Comparison of ENCODE assay signal across 8 cellular contexts in the genomic region with DNA sequence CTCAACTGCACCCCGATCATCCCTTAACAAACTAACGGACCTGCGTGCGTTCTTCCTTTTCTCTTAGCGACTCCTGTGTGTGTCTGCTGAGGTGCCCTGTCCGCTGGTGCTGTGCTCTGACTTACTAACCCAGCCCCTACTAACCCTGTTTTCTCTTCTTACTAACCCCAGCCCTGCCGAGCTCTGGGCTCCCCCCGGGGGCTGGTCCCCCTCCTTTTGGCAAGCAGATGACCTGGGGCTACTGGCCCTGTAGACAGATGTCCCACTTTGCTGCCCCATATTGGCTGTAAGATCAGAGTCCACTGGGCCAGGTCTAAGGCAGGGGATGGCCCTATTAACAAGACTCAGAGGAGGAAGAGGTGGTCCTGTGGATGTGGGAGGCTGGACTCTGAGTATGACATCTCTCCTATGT. TPM values are rescaled to one million over a fixed set of nuclear protein-coding genes. Genes with fewer than 3 reads are reported as not detected.
A peak's percentile ranks its signal among the peaks of the same experiment; 100 is the strongest.
DNase-seq lines count a peak whose midpoint lies in the region; ATAC-seq and TF ChIP-seq lines count a peak whose summit lies in the region.

No MANE protein-coding gene starts in this region.

- H3K36me3 Mint-ChIP-seq in CD4-positive, alpha-beta memory T cell, result peaks cover 16 to 21% of the 10 kb centered on the region in 2 donors
- peaks cover 45% of the 10 kb centered on the region for H3K36me3 Mint-ChIP-seq in GM23338 (ENCODE audit: low read depth)

- POLR2A ChIA-PET in CD4-positive, alpha-beta memory T cell (lab: Charles Lee; ENCODE audit: partially characterized antibody), result interaction anchor here (0.6 to 5.4 kb wide), 17 partner anchors 8 to 1247 kb away, joined by 3 to 95 read pairs (median 5); partner anchors contain the start of genes ASPHD2, HPS4, MIAT and PITPNB

- no peak for TF ChIP-seq CTCF in GM23338 (conservative IDR thresholded peaks at IDR 0.05; ENCODE audit: low read depth in 2 of 2)
- TF ChIP-seq CTCF in epithelial cell of proximal tubule (conservative IDR thresholded peaks at IDR 0.05; ENCODE audit: low read depth, low read length), result no peak
- TF ChIP-seq CTCF in psoas muscle (IDR thresholded peaks at IDR 0.05), result no peak

- peaks cover 0 to 2% (median 0%) of the 10 kb centered on the region in 8 donors for H3K9me3 Mint-ChIP-seq in CD4-positive, alpha-beta memory T cell
- H3K9me3 Mint-ChIP-seq in GM23338, result no peaks in the 10 kb centered on the region; the same call in 2 of the 3 replicates

- H3K9ac ChIP-seq in SK-N-MC (ENCODE audit: insufficient read length), result peak overlapping the region; percentile 90

- ATAC-seq in GM23338 (no peak; the same call in 1 of the 3 replicates), psoas muscle (no peak), HG02938 (IDR thresholded peaks at IDR 0.05; ENCODE audit: unreplicated experiment) (no peak), GM21576 (IDR thresholded peaks at IDR 0.05; ENCODE audit: unreplicated experiment) (no peak)

- CTCF ChIA-PET in CD4-positive, alpha-beta memory T cell (lab: Charles Lee; ENCODE audit: partially characterized antibody), result interaction anchor here (0.5 to 3.4 kb wide), 2 partner anchors 169 to 859 kb away, joined by 3 to 18 read pairs; no protein-coding TSS in a partner anchor

- no peaks in the 10 kb centered on the region for H3K9me2 ChIP-seq in GM23338 (ENCODE audit: insufficient read depth)

- H3K4me1 ChIP-seq in CD4-positive, alpha-beta memory T cell (ENCODE audit: insufficient read depth, low read length), result peaks cover 73% of the 10 kb centered on the region
- peaks cover 31% of the 10 kb centered on the region for H3K4me1 ChIP-seq in GM23338 (ENCODE audit: insufficient read depth)
- peaks cover 17% of the 10 kb centered on the region for H3K4me1 ChIP-seq in psoas muscle

- H3K4me3 ChIP-seq in CD4-positive, alpha-beta memory T cell (ENCODE audit: low read length in 2 of 2), result peak overlapping the region; percentile 15 to 79
- H3K4me3 ChIP-seq in GM23338, result peak overlapping the region; percentile 96
- H3K4me3 ChIP-seq in SK-N-MC, result peak overlapping the region; percentile 88
- peak overlapping the region; percentile 83 for H3K4me3 ChIP-seq in epithelial cell of proximal tubule (ENCODE audit: low read depth, low read length)
- H3K4me3 ChIP-seq in psoas muscle, result peak overlapping the region; percentile 95

- no peak overlapping the region for H2AFZ ChIP-seq in GM23338

- H3K27me3 ChIP-seq in CD4-positive, alpha-beta memory T cell (ENCODE audit: insufficient read depth, low read length), result no peaks in the 10 kb centered on the region
- no peaks in the 10 kb centered on the region for H3K27me3 ChIP-seq in GM23338 (ENCODE audit: insufficient read depth)
- H3K27me3 ChIP-seq in psoas muscle (ENCODE audit: insufficient read depth in 3 of 3, low read length in 2 of 3), result peaks cover 0 to 2% (median 0%) of the 10 kb centered on the region in 3 donors

- H3K79me2 ChIP-seq in GM23338 (replicated peaks; ENCODE audit: insufficient read depth), result peaks cover 13% of the 10 kb centered on the region; the same call in 1 of the 2 replicates

- H3K4me3 Mint-ChIP-seq in CD4-positive, alpha-beta memory T cell, result peak overlapping the region; percentile 85 to 99 (median 98)
- H3K4me3 Mint-ChIP-seq in GM23338, result peak overlapping the region; percentile 89

- peaks cover 65% of the 10 kb centered on the region for H3F3A ChIP-seq in GM23338 (replicated peaks; ENCODE audit: low read depth)

- intact Hi-C loops in CD4-positive, alpha-beta memory T cell (cut with micrococcal nuclease), result loop anchor here (1.0 to 10.0 kb wide), 7 partner anchors 82 to 1607 kb away; partner anchors contain the start of genes ASPHD2, HPS4, PITPNB and SRRD
- intact Hi-C loops in psoas muscle (cut with DNase I), result loop anchor here in 1 of 2 donors (10.0 kb wide), 1 partner anchor 1133 kb away; the partner anchor contains the start of gene MN1

- H4K20me1 ChIP-seq in GM23338 (replicated peaks; ENCODE audit: insufficient read depth), result peaks cover 2% of the 10 kb centered on the region; the same call in 1 of the 2 replicates

- H3K36me3 ChIP-seq in CD4-positive, alpha-beta memory T cell (ENCODE audit: insufficient read depth, low read length), result no peaks in the 10 kb centered on the region
- H3K36me3 ChIP-seq in GM23338 (ENCODE audit: insufficient read depth), result 0 out of 2 replicates have a peak, but pooled peaks cover 4% of the 10 kb centered on the region
- no peaks in the 10 kb centered on the region for H3K36me3 ChIP-seq in SK-N-MC (ENCODE audit: insufficient read depth, low read length)
- H3K36me3 ChIP-seq in psoas muscle (ENCODE audit: insufficient read depth in 1 of 2, low read depth in 1 of 2), result no peaks in the 10 kb centered on the region

- no peaks in the 10 kb centered on the region for H3K9me3 ChIP-seq in CD4-positive, alpha-beta memory T cell (ENCODE audit: control insufficient read depth in 1 of 2, low read length in 2 of 2)
- H3K9me3 ChIP-seq in SK-N-MC (ENCODE audit: low read depth, low read length) (no peaks in the 10 kb centered on the region), psoas muscle (no peaks in the 10 kb centered on the region)

- H3K27ac Mint-ChIP-seq in CD4-positive, alpha-beta memory T cell, result peak overlapping the region; percentile 95 to 99 (median 98)
- H3K27ac Mint-ChIP-seq in GM23338, result peak overlapping the region; percentile 91

- H3K27me3 Mint-ChIP-seq in CD4-positive, alpha-beta memory T cell, result no peaks in the 10 kb centered on the region
- H3K27me3 Mint-ChIP-seq in GM23338 (ENCODE audit: insufficient read depth, low read depth, poor library complexity), result peaks cover 29% of the 10 kb centered on the region

- H3K4me1 Mint-ChIP-seq in CD4-positive, alpha-beta memory T cell, result peaks cover 56 to 91% (median 69%) of the 10 kb centered on the region in 4 donors
- peaks cover 67% of the 10 kb centered on the region for H3K4me1 Mint-ChIP-seq in GM23338

- peak overlapping the region; percentile 69 for H3K4me2 ChIP-seq in GM23338

- H3K27ac ChIP-seq in CD4-positive, alpha-beta memory T cell (ENCODE audit: low read depth, low read length), result peak overlapping the region; percentile 94
- H3K27ac ChIP-seq in GM23338 (ENCODE audit: low read depth) (peak overlapping the region; percentile 90), SK-N-MC (peak overlapping the region; percentile 97), psoas muscle (peak overlapping the region; percentile 99)

- WGBS in psoas muscle, 3 donors, result 79 to 90% (median 88%) methylated on average over 8 of the region's 8 CpGs

- DNase-seq in CD4-positive, alpha-beta memory T cell, result peak in 2 of 5 donors; percentile 23 to 42
- DNase-seq in GM23338 (ENCODE audit: low spot score), result no peak
- no peak for DNase-seq in SK-N-MC (ENCODE audit: low read depth, low spot score)
- no peak for DNase-seq in epithelial cell of proximal tubule (ENCODE audit: low read depth)
- DNase-seq in psoas muscle, result no peak
- DNase-seq in retina, result no peak

TF ChIP-seq in GM23338, 12 proteins besides CTCF, POLR2A, EP300 and RAD21 (continues in another document):
- no peak for TF ChIP-seq CREB1 (CRISPR knock-in tag; IDR thresholded peaks at IDR 0.05; ENCODE audit: low read depth)
- TF ChIP-seq REST (IDR thresholded peaks at IDR 0.05; ENCODE audit: unreplicated experiment), result no peak
- TF ChIP-seq NANOG (IDR thresholded peaks at IDR 0.05; ENCODE audit: borderline replicate concordance), result no peak

RNA-seq across cellular contexts. Expression of gene MIAT, which starts 14.7 kb away (rescaled TPM):
- total RNA-seq in CD4-positive, alpha-beta memory T cell, result 100 to 1,000 TPM; 260 to 270 TPM
- polyA plus RNA-seq in CD4-positive, alpha-beta memory T cell, result 1 to 10 TPM in 1 of 2 donors, under 1 TPM in 1; 0.54 to 4.7 TPM
- 51.4 and 63.6 TPM in 2 replicates for total RNA-seq in GM23338 (2014; rRNA removed; shearing (Covaris generic))
- polyA plus RNA-seq in GM23338 (2016; fragmentation: Nextera tagmentation; extraction: Ambion mirVana) (8.2 and 10.0 TPM in 2 replicates), psoas muscle (under 1 TPM; 0.04 to 0.13 (median 0.09) TPM)
- total RNA-seq in epithelial cell of proximal tubule (0.12 and 0.14 TPM in 2 replicates), psoas muscle (under 1 TPM; 0.30 to 0.59 (median 0.36) TPM)

RNA-seq across cellular contexts. Expression of gene CRYBA4, which starts 50.3 kb away (rescaled TPM):
- total RNA-seq in CD4-positive, alpha-beta memory T cell, result not detected
- polyA plus RNA-seq in CD4-positive, alpha-beta memory T cell, result not detected
- 1.7 TPM in 1 of 2 replicates, not detected in the other for total RNA-seq in GM23338 (2014; rRNA removed; shearing (Covaris generic))
- polyA plus RNA-seq in GM23338 (2016; fragmentation: Nextera tagmentation; extraction: Ambion mirVana) (1.2 and 1.5 TPM in 2 replicates), psoas muscle (not detected)
- total RNA-seq in epithelial cell of proximal tubule (not detected in 2 replicates), psoas muscle (not detected)

RNA-seq across cellular contexts. Expression of gene CRYBB1, which starts 54.2 kb away (rescaled TPM):
- total RNA-seq in CD4-positive, alpha-beta memory T cell, result not detected
- polyA plus RNA-seq in CD4-positive, alpha-beta memory T cell, result not detected
- total RNA-seq in GM23338 (2014; rRNA removed; shearing (Covaris generic)), result 1.6 and 2.4 TPM in 2 replicates
- polyA plus RNA-seq in GM23338 (2016; fragmentation: Nextera tagmentation; extraction: Ambion mirVana) (3.0 and 3.7 TPM in 2 replicates), psoas muscle (under 1 TPM in 2 of 3 donors, not detected in 1; 0.14 to 0.21 TPM)
- total RNA-seq in epithelial cell of proximal tubule (not detected in 2 replicates), psoas muscle (under 1 TPM in 3 of 4 donors, not detected in 1; 0.22 to 0.25 (median 0.25) TPM)

Comparison
In these comparisons a context has a peak if more than half of its experiments do, and no peak if none do; other contexts are left out.
1. RNA of gene MIAT, which starts 14.7 kb away (total RNA-seq): 260 to 270 TPM in CD4-positive, alpha-beta memory T cell and 51.4 to 63.6 TPM in GM23338; 0.30 to 0.59 TPM in psoas muscle and 0.12 to 0.14 TPM in epithelial cell of proximal tubule; every median in the first group is over 10 times any median in the second.
2. Peak in every context shown above with its lines, with median percentiles within 50 percentile points of each other: H3K27ac ChIP-seq and H3K4me3 ChIP-seq.